In the genomic region with DNA sequence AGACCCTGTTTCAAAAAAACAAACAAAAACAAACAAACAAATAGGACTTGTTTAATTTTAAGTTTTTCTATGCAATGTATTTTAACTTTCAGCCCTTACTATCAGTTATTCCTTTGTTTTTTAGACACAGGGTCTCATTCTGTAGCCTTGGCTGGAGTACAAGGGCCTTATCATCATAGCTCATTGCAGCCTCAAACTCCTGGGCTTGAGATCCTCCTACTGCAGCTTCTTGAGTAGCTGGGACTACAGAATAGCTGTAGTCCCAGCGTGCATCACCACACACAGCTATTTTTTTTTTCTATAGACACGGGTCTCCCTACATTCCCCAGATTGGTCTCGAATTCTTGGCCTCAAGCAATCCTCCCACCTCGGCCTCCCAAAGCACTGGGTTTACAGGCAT, we compare ENCODE assay signal across 29 cellular contexts.
"Had no signal": no experiment of that assay in that cellular context is flagged by ENCODE, and none has a peak within 500 bp of the region (broad histone marks: within the 10 kb centered on the region; RNA-seq: fewer than 3 reads in every experiment).

No MANE protein-coding gene starts in this region.

- H3K4me3 Mint-ChIP-seq: activated CD4-positive, alpha-beta T cell treated with anti-CD3 and anti-CD28 coated beads for 36 hours; activated CD8-positive, alpha-beta T cell treated with anti-CD3 and anti-CD28 coated beads, Interleukin-2, amount 10 ng/mL, durations not matched to agents 7 days and 5 days; mesothelial cell of epicardium; WTC11 had no signal

- H3K27me3 ChIP-seq: gastrocnemius medialis, hepatocyte, thyroid gland had no signal

- H2AFZ ChIP-seq: hepatocyte had no signal

- H3K27ac Mint-ChIP-seq: WTC11 had no signal

- H3K27me3 Mint-ChIP-seq: activated CD4-positive, alpha-beta T cell treated with anti-CD3 and anti-CD28 coated beads for 36 hours; activated naive CD8-positive, alpha-beta T cell; naive B cell; stimulated activated naive CD8-positive, alpha-beta T cell treated with anti-CD3 and anti-CD28 coated beads, Interleukin-15, Interleukin-2, amounts not matched to agents 100 ng/mL and 50 ng/mL, for 24 hours had no signal

- DNase-seq: activated CD4-positive, alpha-beta T cell treated with anti-CD3 and anti-CD28 coated beads for 36 hours; activated CD8-positive, alpha-beta T cell treated with anti-CD3 and anti-CD28 coated beads, Interleukin-2, amount 10 ng/mL, durations not matched to agents 7 days and 5 days; activated effector memory CD4-positive, alpha-beta T cell treated with Interleukin-2 at 50 U/mL for 16 hours; activated naive CD4-positive, alpha-beta T cell treated with Interleukin-2 at 50 U/mL for 16 hours; activated T-cell treated with anti-CD3 and anti-CD28 coated beads for 4 hours; activated T-cell treated with anti-CD3 and anti-CD28 coated beads, Interleukin-2, amount 50 U/mL, for 72 hours; anterior cingulate cortex; effector CD8-positive, alpha-beta T cell; gastrocnemius medialis; left cardiac atrium; naive B cell; retina; stimulated activated CD4-positive, alpha-beta T cell treated with anti-CD3 and anti-CD28 coated beads, Interleukin-12 subunit alpha, Interleukin-12 subunit beta, amount 100 ng/mL, for 4 hours; stimulated activated CD4-positive, alpha-beta T cell treated with anti-CD3 and anti-CD28 coated beads, Interleukin-4, amount 100 ng/mL, for 1 hour; T-helper 1 cell; T1000; thyroid gland had no signal

- H3K27ac ChIP-seq: epithelial cell of prostate, hepatocyte, prostate gland, thyroid gland had no signal

- H3K9me3 ChIP-seq: gastrocnemius medialis, prostate gland, thyroid gland had no signal

- ATAC-seq: activated CD4-positive, alpha-beta T cell treated with anti-CD3 and anti-CD28 coated beads for 36 hours; activated CD8-positive, alpha-beta T cell treated with anti-CD3 and anti-CD28 coated beads, Interleukin-2, amount 10 ng/mL, durations not matched to agents 7 days and 5 days; activated T-cell treated with anti-CD3 and anti-CD28 coated beads, Interleukin-2, amount 50 U/mL, for 72 hours; gastrocnemius medialis; sciatic nerve; WTC11 had no signal

- H3K9me3 Mint-ChIP-seq: activated T-cell treated with anti-CD3 and anti-CD28 coated beads, Interleukin-2, amount 50 U/mL, for 72 hours; mesothelial cell of epicardium; naive B cell; stimulated activated naive CD8-positive, alpha-beta T cell treated with anti-CD3 and anti-CD28 coated beads, Interleukin-15, Interleukin-2, amounts not matched to agents 100 ng/mL and 50 ng/mL, for 24 hours; WTC11 had no signal

- H3K4me2 ChIP-seq: hepatocyte had no signal

- FAIRE-seq: colon, endometrium, keratinocyte had no signal

- H3K4me3 ChIP-seq: gastrocnemius medialis, hepatocyte, prostate gland, skin epidermis, thyroid gland had no signal

- H3K36me3 ChIP-seq: prostate gland had no signal
